ENCODE assay signal across 16 cellular contexts in genomic region chr4:77826280-77826679, GRCh38. TPM values are rescaled to one million over a fixed set of nuclear protein-coding genes. Genes with fewer than 3 reads are reported as not detected.
DNase-seq lines count a peak whose midpoint lies in the region; ATAC-seq, FAIRE-seq and TF ChIP-seq lines count a peak whose summit lies in the region.
"Had no signal": no experiment of that assay in that cellular context is flagged by ENCODE, and none has a peak within 500 bp of the region (broad histone marks: within the 10 kb centered on the region; RNA-seq: fewer than 3 reads in every experiment).

No MANE protein-coding gene starts in this region.

- peaks cover 17% of the 10 kb centered on the region; the same call in 1 of the 2 replicates for H3K79me2 ChIP-seq in OCI-LY7 (ENCODE audit: insufficient read depth, low read depth, low read length)

- peak overlapping the region; percentile 8; the same call in 1 of the 2 replicates for H2AFZ ChIP-seq in OCI-LY7 (ENCODE audit: low read length)

- H4K20me1 ChIP-seq in OCI-LY7 (ENCODE audit: insufficient read depth, low read length) = no peaks in the 10 kb centered on the region

- H3K27ac Mint-ChIP-seq in CD4-positive, CD25-positive, alpha-beta regulatory T cell = peak overlapping the region in 2 of 3 donors; percentile 57 to 93
- H3K27ac Mint-ChIP-seq in naive thymus-derived CD8-positive, alpha-beta T cell = peak overlapping the region in 7 of 10 donors; percentile 41 to 94 (median 86)

- H3K9me3 ChIP-seq in CD4-positive, CD25-positive, alpha-beta regulatory T cell (ENCODE audit: control insufficient read depth in 2 of 2, low read length in 2 of 2) = no peaks in the 10 kb centered on the region
- H3K9me3 ChIP-seq in OCI-LY7 (ENCODE audit: low read length) = peaks cover 5% of the 10 kb centered on the region; the same call in 1 of the 2 replicates
- H3K9me3 ChIP-seq in tibial artery = no peaks in the 10 kb centered on the region

- no peak for DNase-seq in CD4-positive, CD25-positive, alpha-beta regulatory T cell
- DNase-seq in GM12891 (ENCODE audit: insufficient read length, low spot score) (no peak), OCI-LY7 (ENCODE audit: low spot score) (peak; percentile 78), tibial artery (no peak), HCEC 1CT (no peak), NCI-H345 treated with DMSO at 0.1 percent for 48 hours (lab: John Stamatoyannopoulos, UW; ENCODE audit: unreplicated experiment) (no peak)
- DNase-seq in naive thymus-derived CD8-positive, alpha-beta T cell = no peak
- DNase-seq: Calu3, DMS53, MM.1S, NCI-H1417, NCI-H1930, NCI-H446 treated with DMSO at 0.1 percent for 48 hours, SW 1271 had no signal

- peak overlapping the region in 1 of 4 donors; percentile 76 for H3K4me3 Mint-ChIP-seq in CD4-positive, CD25-positive, alpha-beta regulatory T cell
- no peak overlapping the region for H3K4me3 Mint-ChIP-seq in naive thymus-derived CD8-positive, alpha-beta T cell

- POLR2A ChIA-PET in OCI-LY7 (lab: Charles Lee) = interaction anchor here (1.1 to 3.4 kb wide), 10 partner anchors 9 to 94 kb away, joined by 3 to 40 read pairs (median 8); partner anchors contain the start of gene MRPL1
- POLR2A ChIA-PET in naive thymus-derived CD8-positive, alpha-beta T cell (lab: Charles Lee) = interaction anchor here (14.8 kb wide), 1 partner anchor 32 kb away, joined by 876 read pairs; the partner anchor contains the start of gene MRPL1

- peaks cover 50% of the 10 kb centered on the region for H3K4me1 ChIP-seq in CD4-positive, CD25-positive, alpha-beta regulatory T cell (ENCODE audit: control insufficient read depth, insufficient read depth, low read length, poor library complexity, severe bottlenecking)
- H3K4me1 ChIP-seq in OCI-LY7 (ENCODE audit: insufficient read depth, low read length, poor library complexity, severe bottlenecking) (peaks cover 92% of the 10 kb centered on the region), tibial artery (peaks cover 0 to 8% (median 5%) of the 10 kb centered on the region in 4 donors)

- peaks cover 29 to 70% (median 48%) of the 10 kb centered on the region in 4 donors for H3K4me1 Mint-ChIP-seq in CD4-positive, CD25-positive, alpha-beta regulatory T cell
- H3K4me1 Mint-ChIP-seq in naive thymus-derived CD8-positive, alpha-beta T cell = peaks cover 28 to 70% (median 59%) of the 10 kb centered on the region in 4 donors

- BruUV-seq in OCI-LY7 (replicated peaks; lab: Mats Ljungman, UMichigan) = no TSS peak

- H3K36me3 Mint-ChIP-seq in CD4-positive, CD25-positive, alpha-beta regulatory T cell = peaks cover 3% of the 10 kb centered on the region
- peaks cover 0 to 2% (median 0%) of the 10 kb centered on the region in 3 donors for H3K36me3 Mint-ChIP-seq in naive thymus-derived CD8-positive, alpha-beta T cell

- peak overlapping the region; percentile 68 for H3K27ac ChIP-seq in CD4-positive, CD25-positive, alpha-beta regulatory T cell (ENCODE audit: insufficient read depth, low read length, poor library complexity, severe bottlenecking)
- H3K27ac ChIP-seq in OCI-LY7 (ENCODE audit: low read depth, low read length, poor library complexity, severe bottlenecking) (peak overlapping the region; percentile 94), tibial artery (no peak overlapping the region)

- H3K27me3 Mint-ChIP-seq in CD4-positive, CD25-positive, alpha-beta regulatory T cell = no peaks in the 10 kb centered on the region
- H3K27me3 Mint-ChIP-seq in naive thymus-derived CD8-positive, alpha-beta T cell = no peaks in the 10 kb centered on the region

- peak overlapping the region; percentile 63 for H3K4me3 ChIP-seq in CD4-positive, CD25-positive, alpha-beta regulatory T cell (ENCODE audit: low read depth, low read length)
- H3K4me3 ChIP-seq in OCI-LY7 (ENCODE audit: low read depth, low read length, poor library complexity, severe bottlenecking) (peak overlapping the region; percentile 54), tibial artery (no peak overlapping the region)

- TF ChIP-seq CTCF in OCI-LY7 (conservative IDR thresholded peaks at IDR 0.05; ENCODE audit: low read length) = no peak
- TF ChIP-seq CTCF in tibial artery (IDR thresholded peaks at IDR 0.05) = no peak

- intact Hi-C loops in OCI-LY7 (cut with micrococcal nuclease; ENCODE audit: unreplicated experiment) (loop anchor here (5.0 kb wide), 1 partner anchor 669 kb away; the partner anchor contains the start of gene CCNG2), tibial artery (cut with DNase I; ENCODE audit: low total_unique reads) (no loop called here)

- H3K9me3 Mint-ChIP-seq in CD4-positive, CD25-positive, alpha-beta regulatory T cell = peaks cover 0 to 4% (median 0%) of the 10 kb centered on the region in 7 donors
- no peaks in the 10 kb centered on the region for H3K9me3 Mint-ChIP-seq in naive thymus-derived CD8-positive, alpha-beta T cell

- H3K36me3 ChIP-seq in CD4-positive, CD25-positive, alpha-beta regulatory T cell (ENCODE audit: control insufficient read depth, insufficient read depth, low read length) = no peaks in the 10 kb centered on the region
- no peaks in the 10 kb centered on the region for H3K36me3 ChIP-seq in OCI-LY7 (ENCODE audit: insufficient read depth, low read length)
- H3K36me3 ChIP-seq in tibial artery = no peaks in the 10 kb centered on the region

- TF ChIP-seq POLR2A in GM12891 (IDR thresholded peaks at IDR 0.05; ENCODE audit: low read depth, low read length) = no peak

- H3K27me3 ChIP-seq in CD4-positive, CD25-positive, alpha-beta regulatory T cell (ENCODE audit: control insufficient read depth, insufficient read depth, low read length) = no peaks in the 10 kb centered on the region
- peaks cover 0 to 13% of the 10 kb centered on the region in 2 donors for H3K27me3 ChIP-seq in tibial artery

- peak overlapping the region; percentile 72 for H3K4me2 ChIP-seq in OCI-LY7 (ENCODE audit: low read length)

- CTCF ChIA-PET in OCI-LY7 (lab: Charles Lee; ENCODE audit: unreplicated experiment) = interaction anchor here (1.0 kb wide), 1 partner anchor 9 kb away, joined by 4 read pairs; no protein-coding TSS in a partner anchor

- no peaks in the 10 kb centered on the region for H3K9me2 ChIP-seq in OCI-LY7 (ENCODE audit: insufficient read depth, low read length)

- FAIRE-seq in GM12891 (lab: Jason Lieb, UNC) = no peak
- FAIRE-seq: HepG2 had no signal

- ATAC-seq in CD4-positive, CD25-positive, alpha-beta regulatory T cell (ENCODE audit: low read depth in 2 of 2) = no peak
- ATAC-seq in naive thymus-derived CD8-positive, alpha-beta T cell = no peak
- ATAC-seq: HCT116, HepG2 had no signal

TF ChIP-seq in GM12891, 5 proteins besides CTCF, POLR2A, EP300 and RAD21:
- no peak for TF ChIP-seq POU2F2 (IDR thresholded peaks at IDR 0.05; ENCODE audit: low read depth, low read length)
- 0 out of 2 replicates have a peak, but pooled peaks have one; percentile 14 for TF ChIP-seq SPI1 (IDR thresholded peaks at IDR 0.05; ENCODE audit: low read depth, low read length)

RNA-seq across cellular contexts. Expression of gene CNOT6L, which starts 7.1 kb away (rescaled TPM):
- 237 TPM for total RNA-seq in CD4-positive, CD25-positive, alpha-beta regulatory T cell
- polyA plus RNA-seq in CD4-positive, CD25-positive, alpha-beta regulatory T cell = 10 to 100 TPM; 44.1 to 55.5 (median 51.2) TPM
- polyA plus RNA-seq in GM12891 (2012; ENCODE audit: low read depth, missing spikeins) = 1.1 TPM
- 17.3 and 21.4 TPM in 2 replicates for total RNA-seq in OCI-LY7 (2014; rRNA removed; shearing (Covaris generic))
- total RNA-seq in OCI-LY7 (2022) = 112 and 122 TPM in 2 replicates
- 100 to 1,000 TPM; 227 to 231 TPM for total RNA-seq in naive thymus-derived CD8-positive, alpha-beta T cell
- polyA plus RNA-seq in naive thymus-derived CD8-positive, alpha-beta T cell = 10 to 100 TPM; 58.3 to 61.5 (median 60.2) TPM

RNA-seq across cellular contexts. Expression of gene MRPL1, which starts 36.4 kb away (rescaled TPM):
- total RNA-seq in CD4-positive, CD25-positive, alpha-beta regulatory T cell = 31.3 TPM
- polyA plus RNA-seq in CD4-positive, CD25-positive, alpha-beta regulatory T cell = 10 to 100 TPM; 32.0 to 36.8 (median 33.7) TPM
- 31.5 TPM for polyA plus RNA-seq in GM12891 (2012; ENCODE audit: low read depth, missing spikeins)
- 16.6 and 22.6 TPM in 2 replicates for total RNA-seq in OCI-LY7 (2014; rRNA removed; shearing (Covaris generic))
- 30.0 and 37.4 TPM in 2 replicates for total RNA-seq in OCI-LY7 (2022)
- 10 to 100 TPM; 27.0 to 28.7 TPM for total RNA-seq in naive thymus-derived CD8-positive, alpha-beta T cell
- polyA plus RNA-seq in naive thymus-derived CD8-positive, alpha-beta T cell = 10 to 100 TPM; 35.6 to 37.9 (median 37.1) TPM

Comparison
In these comparisons a context has a peak if more than half of its experiments do, and no peak if none do; other contexts are left out.
1. H3K27ac ChIP-seq: peak in CD4-positive, CD25-positive, alpha-beta regulatory T cell (single experiment) and OCI-LY7 (single experiment); none in tibial artery (0 of 2).
2. H3K4me3 ChIP-seq: peak in CD4-positive, CD25-positive, alpha-beta regulatory T cell (single experiment) and OCI-LY7 (single experiment); none in tibial artery (0 of 2).